ENCODE assay signal across 24 cellular contexts in genomic region chr10:22243321-22243720, GRCh38. TPM values are rescaled to one million over a fixed set of nuclear protein-coding genes. Genes with fewer than 3 reads are reported as not detected.
"Had no signal": no experiment of that assay in that cellular context is flagged by ENCODE, and none has a peak within 500 bp of the region (broad histone marks: within the 10 kb centered on the region; RNA-seq: fewer than 3 reads in every experiment).

No MANE protein-coding gene starts in this region.

- ATAC-seq: left cardiac atrium, lower lobe of right lung had no signal

- H3K79me2 ChIP-seq: hepatocyte had no signal

- H3K36me3 ChIP-seq: esophagus squamous epithelium, left ventricle myocardium inferior, lower lobe of right lung, right atrium auricular region, sigmoid colon had no signal

- H3K27ac ChIP-seq: esophagus squamous epithelium, hepatocyte, left ventricle myocardium inferior, lower lobe of right lung, right atrium auricular region, sigmoid colon, skin epidermis had no signal

- H2AFZ ChIP-seq: hepatocyte had no signal

- H3K4me1 ChIP-seq: left ventricle myocardium inferior, lower lobe of right lung, right atrium auricular region, sigmoid colon had no signal

- H3K4me3 ChIP-seq: esophagus squamous epithelium, hepatocyte, left ventricle myocardium inferior, lower lobe of right lung, right atrium auricular region, sigmoid colon, skin epidermis had no signal

- H3K9me3 ChIP-seq: esophagus squamous epithelium, left ventricle myocardium inferior, lower lobe of right lung, right atrium auricular region, sigmoid colon had no signal

- DNase-seq: effector memory CD4-positive, alpha-beta T cell; esophagus squamous epithelium; foreskin fibroblast; kidney; left cardiac atrium; left ventricle myocardium inferior; lower lobe of right lung; natural killer cell; posterior cingulate gyrus; sigmoid colon; stimulated activated CD4-positive, alpha-beta T cell treated with anti-CD3 and anti-CD28 coated beads, Interleukin-12 subunit alpha, Interleukin-12 subunit beta, amount 100 ng/mL, for 4 hours; stimulated activated CD4-positive, alpha-beta T cell treated with anti-CD3 and anti-CD28 coated beads, Interleukin-2, amount 100 ng/mL, for 48 hours; stimulated activated naive CD4-positive, alpha-beta T cell treated with Interleukin-2 at 50 U/mL for 16 hours; trophoblast cell had no signal

- H3K27me3 ChIP-seq: hepatocyte, right atrium auricular region had no signal

- H3K4me2 ChIP-seq: hepatocyte had no signal

RNA-seq across cellular contexts. Expression of gene EBLN1, which starts 25.5 kb away (rescaled TPM):
- total RNA-seq: epithelial cell of proximal tubule, esophagus squamous epithelium, hepatocyte, kidney, left cardiac atrium, left ventricle myocardium inferior, lower lobe of right lung, mesothelial cell of epicardium, mucosa of gallbladder, myocyte, natural killer cell, neural crest cell, osteocyte, right atrium auricular region, sigmoid colon, urinary bladder had no signal
